Comparison of ENCODE assay signal across 29 cellular contexts in the genomic region with DNA sequence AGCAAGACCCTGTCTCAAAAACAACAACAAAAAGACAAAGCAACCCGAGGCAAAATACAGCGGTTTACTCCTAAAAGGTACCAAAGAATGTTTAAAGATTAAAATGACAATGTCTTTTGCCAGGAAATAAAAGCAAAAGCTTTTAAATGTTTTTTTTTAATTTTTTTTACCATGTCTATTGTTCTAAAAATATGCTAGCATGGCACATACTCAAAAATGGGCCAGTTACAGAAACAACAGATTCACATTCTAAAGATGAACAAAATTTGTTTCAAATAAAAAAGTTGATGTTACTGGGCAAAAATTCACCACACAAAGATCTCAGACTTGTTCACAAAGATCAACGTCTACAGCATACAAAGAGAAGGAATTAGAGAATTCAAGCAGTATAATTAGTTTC. TPM values are rescaled to one million over a fixed set of nuclear protein-coding genes. Genes with fewer than 3 reads are reported as not detected.
"Had no signal": no experiment of that assay in that cellular context is flagged by ENCODE, and none has a peak within 500 bp of the region (broad histone marks: within the 10 kb centered on the region; RNA-seq: fewer than 3 reads in every experiment).

No MANE protein-coding gene starts in this region.

- H3K27ac Mint-ChIP-seq: mesothelial cell of epicardium; stimulated activated effector memory CD8-positive, alpha-beta T cell treated with anti-CD3 and anti-CD28 coated beads, Interleukin-12 subunit alpha, Interleukin-12 subunit beta, amount 100 ng/mL, for 72 hours; stimulated activated naive CD8-positive, alpha-beta T cell treated with anti-CD3 and anti-CD28 coated beads, Interleukin-15, Interleukin-2, amounts not matched to agents 100 ng/mL and 50 ng/mL, for 24 hours had no signal

- H3K36me3 Mint-ChIP-seq: natural killer cell had no signal

- H3K27me3 Mint-ChIP-seq: naive B cell; stimulated activated naive CD8-positive, alpha-beta T cell treated with anti-CD3 and anti-CD28 coated beads, Interleukin-15, Interleukin-2, amounts not matched to agents 100 ng/mL and 50 ng/mL, for 24 hours had no signal

- H3K4me1 Mint-ChIP-seq: mesothelial cell of epicardium, nephron progenitor cell had no signal

- FAIRE-seq: urothelium cell line had no signal

- H3K9me3 ChIP-seq: left ventricle myocardium inferior, ovary, prostate gland, suprapubic skin, thoracic aorta, tibial artery, upper lobe of right lung had no signal

- H3K4me1 ChIP-seq: prostate gland, suprapubic skin, tibial artery, upper lobe of right lung had no signal

- H3K9me3 Mint-ChIP-seq: naive B cell; natural killer cell; stimulated activated effector memory CD8-positive, alpha-beta T cell treated with anti-CD3 and anti-CD28 coated beads, Interleukin-12 subunit alpha, Interleukin-12 subunit beta, amount 100 ng/mL, for 72 hours; stimulated activated naive CD8-positive, alpha-beta T cell treated with anti-CD3 and anti-CD28 coated beads, Interleukin-15, Interleukin-2, amounts not matched to agents 100 ng/mL and 50 ng/mL, for 24 hours had no signal

- H3K4me3 Mint-ChIP-seq: mesothelial cell of epicardium; naive B cell; natural killer cell; nephron progenitor cell; stimulated activated effector memory CD8-positive, alpha-beta T cell treated with anti-CD3 and anti-CD28 coated beads, Interleukin-12 subunit alpha, Interleukin-12 subunit beta, amount 100 ng/mL, for 72 hours; stimulated activated naive CD8-positive, alpha-beta T cell treated with anti-CD3 and anti-CD28 coated beads, Interleukin-15, Interleukin-2, amounts not matched to agents 100 ng/mL and 50 ng/mL, for 24 hours had no signal

- H3K4me2 ChIP-seq: hepatocyte had no signal

- H3K36me3 ChIP-seq: ovary, prostate gland, thoracic aorta had no signal

- H3K27ac ChIP-seq: hepatocyte, left ventricle myocardium inferior, ovary, prostate gland, skin epidermis, suprapubic skin, thoracic aorta, tibial artery, upper lobe of right lung had no signal

- DNase-seq: islet precursor cell; left ventricle myocardium inferior; mesendoderm; naive B cell; natural killer cell; nephron progenitor cell; ovary; retina; right cardiac atrium; stimulated activated CD4-positive, alpha-beta T cell treated with anti-CD3 and anti-CD28 coated beads, Interleukin-4, amount 100 ng/mL, for 24 hours; stimulated activated naive CD4-positive, alpha-beta T cell; tibial artery; upper lobe of right lung had no signal

- ATAC-seq: natural killer cell; right cardiac atrium; sciatic nerve; stimulated activated effector memory CD8-positive, alpha-beta T cell treated with anti-CD3 and anti-CD28 coated beads, Interleukin-12 subunit alpha, Interleukin-12 subunit beta, amount 100 ng/mL, for 72 hours; upper lobe of right lung had no signal

- H3K4me3 ChIP-seq: hepatocyte, left ventricle myocardium inferior, lung, ovary, prostate gland, skin epidermis, suprapubic skin, thoracic aorta, tibial artery, upper lobe of right lung had no signal

- H3K27me3 ChIP-seq: hepatocyte, ovary, suprapubic skin, tibial artery, upper lobe of right lung had no signal

- H2AFZ ChIP-seq: hepatocyte had no signal

RNA-seq across cellular contexts. Expression of a gene that starts 41.1 kb away (rescaled TPM):
- total RNA-seq: hepatocyte, kidney epithelial cell, left ventricle myocardium inferior, lower leg skin, lung, mononuclear cell, natural killer cell, omental fat pad, right cardiac atrium, sciatic nerve, subcutaneous adipose tissue, suprapubic skin, thoracic aorta, upper lobe of right lung had no signal
- polyA plus RNA-seq: hepatocyte, ovary, right cardiac atrium had no signal
